ENCODE assay signal across 15 cellular contexts in genomic region chr15:81843226-81843625, GRCh38.
A peak's percentile ranks its signal among the peaks of the same experiment; 100 is the strongest.
DNase-seq lines count a peak whose midpoint lies in the region; ATAC-seq and TF ChIP-seq lines count a peak whose summit lies in the region.
"Had no signal": no experiment of that assay in that cellular context is flagged by ENCODE, and none has a peak within 500 bp of the region (broad histone marks: within the 10 kb centered on the region; RNA-seq: fewer than 3 reads in every experiment).

No MANE protein-coding gene starts in this region.

- no peak overlapping the region for H3K14ac ChIP-seq in neuronal stem cell (ENCODE audit: low read length)

- H2BK120ac ChIP-seq in neuronal stem cell (ENCODE audit: low read depth, low read length): no peak overlapping the region

- H4K91ac ChIP-seq in neuronal stem cell (ENCODE audit: low read depth, low read length, poor library complexity): no peak overlapping the region

- H3K4me2 ChIP-seq in neuronal stem cell (ENCODE audit: insufficient read depth, low read length, poor library complexity, severe bottlenecking): no peak overlapping the region

- H3K36me3 ChIP-seq in neuronal stem cell (replicated peaks in 1 of 2; ENCODE audit: control insufficient read depth in 2 of 2, insufficient read depth in 2 of 2, low read length in 2 of 2): no peaks in the 10 kb centered on the region
- H3K36me3 ChIP-seq: pancreas had no signal

- no peaks in the 10 kb centered on the region for H3K27me3 ChIP-seq in neuronal stem cell (ENCODE audit: control insufficient read depth in 3 of 3, insufficient read depth in 3 of 3, low read depth in 1 of 3, low read length in 3 of 3)
- H3K27me3 ChIP-seq: pancreas had no signal

- H2AK5ac ChIP-seq in neuronal stem cell (ENCODE audit: low read depth, low read length): no peak overlapping the region

- H4K8ac ChIP-seq in neuronal stem cell (ENCODE audit: low read depth, low read length): no peak overlapping the region

- no peak overlapping the region for H3K23ac ChIP-seq in neuronal stem cell (ENCODE audit: low read depth, low read length, poor library complexity)

- H3K79me1 ChIP-seq in neuronal stem cell (ENCODE audit: low read depth, low read length): no peaks in the 10 kb centered on the region

- no peaks in the 10 kb centered on the region for H3K9me3 ChIP-seq in neuronal stem cell (replicated peaks in 1 of 2; ENCODE audit: control insufficient read depth in 2 of 2, insufficient read depth in 1 of 2, low read depth in 1 of 2, low read length in 2 of 2)
- H3K9me3 ChIP-seq: mucosa of descending colon, pancreas had no signal

- no peak for DNase-seq in stimulated activated naive B cell treated with anti-CD40 and anti-IgM and Interleukin-4, amounts not matched to agents 10 μg/mL and 1 μg/mL and 100 μg/mL, for 72 hours
- DNase-seq in glutamatergic neuron: no peak
- no peak for DNase-seq in neuronal stem cell (ENCODE audit: low spot score)
- DNase-seq: activated CD4-positive, alpha-beta T cell treated with anti-CD3 and anti-CD28 coated beads for 36 hours; activated naive CD8-positive, alpha-beta T cell treated with anti-CD3 and anti-CD28 coated beads for 36 hours; activated T-cell treated with anti-CD3 and anti-CD28 coated beads for 4 hours; central memory CD4-positive, alpha-beta T cell; mucosa of descending colon; NCI-H1417; NCI-H510A; pancreas had no signal

- H3K27ac Mint-ChIP-seq in stimulated activated naive B cell treated with anti-CD40 and anti-IgM and Interleukin-4, amounts not matched to agents 10 μg/mL and 1 μg/mL and 100 μg/mL, for 72 hours: no peak overlapping the region
- H3K27ac Mint-ChIP-seq in glutamatergic neuron (ENCODE audit: unreplicated experiment): no peak overlapping the region
- H3K27ac Mint-ChIP-seq: activated CD4-positive, alpha-beta T cell treated with anti-CD3 and anti-CD28 coated beads for 36 hours; activated naive CD8-positive, alpha-beta T cell treated with anti-CD3 and anti-CD28 coated beads for 36 hours had no signal

- no peaks in the 10 kb centered on the region for H3K36me3 Mint-ChIP-seq in stimulated activated naive B cell treated with anti-CD40 and anti-IgM and Interleukin-4, amounts not matched to agents 10 μg/mL and 1 μg/mL and 100 μg/mL, for 72 hours
- H3K36me3 Mint-ChIP-seq in glutamatergic neuron (ENCODE audit: unreplicated experiment): no peaks in the 10 kb centered on the region
- H3K36me3 Mint-ChIP-seq: activated naive CD8-positive, alpha-beta T cell treated with anti-CD3 and anti-CD28 coated beads for 36 hours had no signal

- no peak overlapping the region for H3K4ac ChIP-seq in neuronal stem cell (ENCODE audit: low read length)

- no peaks in the 10 kb centered on the region for H3K9me3 Mint-ChIP-seq in stimulated activated naive B cell treated with anti-CD40 and anti-IgM and Interleukin-4, amounts not matched to agents 10 μg/mL and 1 μg/mL and 100 μg/mL, for 72 hours
- H3K9me3 Mint-ChIP-seq in glutamatergic neuron (ENCODE audit: unreplicated experiment): no peaks in the 10 kb centered on the region
- H3K9me3 Mint-ChIP-seq: activated naive CD8-positive, alpha-beta T cell treated with anti-CD3 and anti-CD28 coated beads for 36 hours had no signal

- no peak overlapping the region for H2BK15ac ChIP-seq in neuronal stem cell (ENCODE audit: low read length)

- no peak overlapping the region for H3K4me3 Mint-ChIP-seq in stimulated activated naive B cell treated with anti-CD40 and anti-IgM and Interleukin-4, amounts not matched to agents 10 μg/mL and 1 μg/mL and 100 μg/mL, for 72 hours
- H3K4me3 Mint-ChIP-seq in glutamatergic neuron (ENCODE audit: unreplicated experiment): no peak overlapping the region
- H3K4me3 Mint-ChIP-seq: activated CD4-positive, alpha-beta T cell treated with anti-CD3 and anti-CD28 coated beads for 36 hours; activated naive CD8-positive, alpha-beta T cell treated with anti-CD3 and anti-CD28 coated beads for 36 hours had no signal

- no peaks in the 10 kb centered on the region for H3K4me1 ChIP-seq in neuronal stem cell (ENCODE audit: control insufficient read depth in 2 of 2, insufficient read depth in 1 of 2, low read depth in 1 of 2, low read length in 2 of 2)
- H3K4me1 ChIP-seq: pancreas had no signal

- ATAC-seq in GM19043 (IDR thresholded peaks at IDR 0.05; ENCODE audit: low read depth, unreplicated experiment) (peak; percentile 75), GM21786 (IDR thresholded peaks at IDR 0.05; ENCODE audit: unreplicated experiment) (peak; percentile 83), HG03354 (IDR thresholded peaks at IDR 0.05; ENCODE audit: poor library complexity, severe bottlenecking, unreplicated experiment) (peak; percentile 82), HG03457 (IDR thresholded peaks at IDR 0.05; ENCODE audit: unreplicated experiment) (no peak)
- peak; percentile 69 for ATAC-seq in stimulated activated naive B cell treated with anti-CD40 and anti-IgM and Interleukin-4, amounts not matched to agents 10 μg/mL and 1 μg/mL and 100 μg/mL, for 72 hours (replicated peaks)
- ATAC-seq: activated CD4-positive, alpha-beta T cell treated with anti-CD3 and anti-CD28 coated beads for 36 hours; mucosa of descending colon; pancreas had no signal

- no peak overlapping the region for H3K18ac ChIP-seq in neuronal stem cell (ENCODE audit: low read length)

- no peak overlapping the region for H3K4me3 ChIP-seq in neuronal stem cell (ENCODE audit: low read length in 2 of 2)
- H3K4me3 ChIP-seq: mucosa of descending colon, pancreas had no signal

- H3K9ac ChIP-seq in neuronal stem cell (ENCODE audit: low read depth, low read length, poor library complexity): no peak overlapping the region

- H3K4me1 Mint-ChIP-seq in stimulated activated naive B cell treated with anti-CD40 and anti-IgM and Interleukin-4, amounts not matched to agents 10 μg/mL and 1 μg/mL and 100 μg/mL, for 72 hours: peaks cover 10 to 12% of the 10 kb centered on the region in 2 donors
- H3K4me1 Mint-ChIP-seq in glutamatergic neuron (ENCODE audit: low read depth, unreplicated experiment): peaks cover 2% of the 10 kb centered on the region
- H3K4me1 Mint-ChIP-seq: activated CD4-positive, alpha-beta T cell treated with anti-CD3 and anti-CD28 coated beads for 36 hours; activated naive CD8-positive, alpha-beta T cell treated with anti-CD3 and anti-CD28 coated beads for 36 hours had no signal

- no CpG with 5 or more reads among the region's 5 CpGs for WGBS in neuronal stem cell (ENCODE audit: extremely low coverage in 2 of 2, insufficient read length in 2 of 2, insufficient replicate concordance in 1 of 2), 2 donors

- no peak for TF ChIP-seq CTCF in glutamatergic neuron (IDR thresholded peaks at IDR 0.05; ENCODE audit: partially characterized antibody, unreplicated experiment)

- H3K27ac ChIP-seq in neuronal stem cell (replicated peaks; ENCODE audit: low read length): no peak overlapping the region
- H3K27ac ChIP-seq: pancreas had no signal

- no peak overlapping the region for H2AFZ ChIP-seq in neuronal stem cell (ENCODE audit: low read length)

- no peak overlapping the region for H2BK5ac ChIP-seq in neuronal stem cell (ENCODE audit: low read length)

- no peak overlapping the region for H2BK12ac ChIP-seq in neuronal stem cell (ENCODE audit: low read length)

- peaks cover 0 to 7% of the 10 kb centered on the region in 2 donors for H3K27me3 Mint-ChIP-seq in stimulated activated naive B cell treated with anti-CD40 and anti-IgM and Interleukin-4, amounts not matched to agents 10 μg/mL and 1 μg/mL and 100 μg/mL, for 72 hours
- H3K27me3 Mint-ChIP-seq in glutamatergic neuron (ENCODE audit: unreplicated experiment): no peaks in the 10 kb centered on the region
- H3K27me3 Mint-ChIP-seq: activated CD4-positive, alpha-beta T cell treated with anti-CD3 and anti-CD28 coated beads for 36 hours; activated naive CD8-positive, alpha-beta T cell treated with anti-CD3 and anti-CD28 coated beads for 36 hours had no signal
